ENCODE assay signal across 7 cellular contexts in the genomic region with DNA sequence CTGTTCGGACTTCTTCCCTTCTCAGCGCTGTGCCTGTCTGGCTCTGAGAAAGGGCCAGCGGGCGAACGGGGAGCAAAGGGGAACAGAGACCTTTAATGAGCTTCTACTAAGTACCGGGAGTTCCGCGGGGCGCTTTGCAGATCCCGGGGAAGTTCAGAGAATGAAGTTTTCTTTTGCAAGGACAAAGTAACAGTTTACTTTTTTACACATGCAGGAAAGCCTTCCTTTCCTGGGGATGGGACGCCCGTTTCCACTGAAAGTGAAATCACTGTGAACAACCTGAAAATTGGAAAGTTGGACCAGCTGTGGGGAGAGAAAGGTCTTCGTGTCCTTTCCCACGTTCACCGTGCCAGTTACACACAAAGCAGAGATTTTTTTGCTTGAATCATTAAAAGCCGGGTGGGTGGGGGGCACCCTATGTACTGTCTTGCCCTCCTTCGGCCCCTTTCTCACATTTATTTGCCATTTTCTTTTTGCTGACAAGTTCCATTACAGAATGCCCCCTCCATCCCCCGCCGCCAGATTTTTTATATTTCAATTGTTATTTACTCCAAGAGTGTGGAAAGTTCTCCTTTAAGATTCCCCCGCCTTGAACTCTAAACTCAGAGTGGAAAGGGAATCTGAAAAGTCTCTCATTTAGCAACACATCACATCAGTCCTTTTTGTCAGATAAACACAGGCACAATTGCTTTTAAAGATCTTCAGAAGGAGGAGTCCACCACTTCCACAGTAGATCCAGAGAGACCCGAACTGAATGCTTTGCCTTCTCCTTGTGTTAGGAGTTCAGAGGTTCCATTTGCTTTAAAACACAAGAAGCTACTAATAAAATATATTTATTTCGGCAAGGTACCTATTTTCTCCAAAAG. TPM values are rescaled to one million over a fixed set of nuclear protein-coding genes. Genes with fewer than 3 reads are reported as not detected.
DNase-seq lines count a peak whose midpoint lies in the region; ATAC-seq, FAIRE-seq and TF ChIP-seq lines count a peak whose summit lies in the region.

No MANE protein-coding gene starts in this region.

- no peaks in the 10 kb centered on the region for H3K9me3 ChIP-seq in keratinocyte (ENCODE audit: control insufficient read depth, low read depth, low read length)
- no peaks in the 10 kb centered on the region for H3K9me3 ChIP-seq in mucosa of descending colon

- TF ChIP-seq CTCF in keratinocyte (optimal IDR thresholded peaks at IDR 0.05 in 1 of 3, IDR thresholded peaks at IDR 0.05 in 1 of 3, conservative IDR thresholded peaks at IDR 0.05 in 1 of 3; ENCODE audit: extremely low read depth in 1 of 3, insufficient read depth in 2 of 3, low read length in 3 of 3) (no peak), mucosa of descending colon (IDR thresholded peaks at IDR 0.05) (no peak)

- peak overlapping the region; percentile 88 for H3K9ac ChIP-seq in keratinocyte (ENCODE audit: control insufficient read depth, extremely low read depth, insufficient read depth, low read length)

- dilution Hi-C loops in keratinocyte (cut with MboI; ENCODE audit: extremely low pct_ligation_motif_present, low sequenced_read_pairs) = no loop called here

- H3K4me1 ChIP-seq in keratinocyte (ENCODE audit: control insufficient read depth, extremely low read depth, insufficient read depth, low read length) (peaks cover 32% of the 10 kb centered on the region), mucosa of descending colon (ENCODE audit: low read depth) (peaks cover 8% of the 10 kb centered on the region)

- H3K27me3 ChIP-seq in keratinocyte (ENCODE audit: control insufficient read depth, extremely low read depth, insufficient read depth, low read length) = peaks cover 9% of the 10 kb centered on the region

- intact Hi-C loops in mucosa of descending colon (cut with DNase I, micrococcal nuclease) = no loop called here

- peak; percentile 43 for DNase-seq in astrocyte of the hippocampus (ENCODE audit: low read depth, low spot score)
- no peak for DNase-seq in keratinocyte (ENCODE audit: low read depth, low spot score)
- peak in 4 of 49 donors; percentile 1 to 18 (median 12) for DNase-seq in substantia nigra (lab: John Stamatoyannopoulos, UW)
- DNase-seq in mucosa of descending colon = no peak
- DNase-seq in NCI-H526 treated with DMSO at 0.1 percent for 48 hours (lab: John Stamatoyannopoulos, UW) = no peak

- no peaks in the 10 kb centered on the region for H4K20me1 ChIP-seq in keratinocyte (ENCODE audit: control insufficient read depth, extremely low read depth, insufficient read depth, low read length)

- no peaks in the 10 kb centered on the region for H3K9me1 ChIP-seq in keratinocyte (ENCODE audit: control insufficient read depth, extremely low read depth, insufficient read depth, low read length)

- peak overlapping the region; percentile 95 for H3K4me2 ChIP-seq in keratinocyte (ENCODE audit: control insufficient read depth, extremely low read depth, insufficient read depth, low read depth, low read length)

- ATAC-seq in GM19023 (IDR thresholded peaks at IDR 0.05; ENCODE audit: unreplicated experiment) (peak; percentile 28), HG03439 (IDR thresholded peaks at IDR 0.05; ENCODE audit: unreplicated experiment) (peak; percentile 20), mucosa of descending colon (no peak)

- H3K27ac ChIP-seq in keratinocyte (ENCODE audit: control insufficient read depth, insufficient read depth, low read length) (peak overlapping the region; percentile 61), substantia nigra (ENCODE audit: low read depth, low read length, poor library complexity, severe bottlenecking) (peak overlapping the region; percentile 56)

- FAIRE-seq in keratinocyte (lab: Jason Lieb, UNC) = no peak

- H3K4me3 ChIP-seq in keratinocyte (ENCODE audit: control insufficient read depth in 2 of 3, extremely low read depth in 1 of 3, insufficient read depth in 2 of 3, low read depth in 1 of 3, low read length in 3 of 3) (peak overlapping the region; percentile 61 to 83 (median 80)), mucosa of descending colon (no peak overlapping the region)

- peaks cover 4% of the 10 kb centered on the region for H3K79me2 ChIP-seq in keratinocyte (ENCODE audit: control insufficient read depth, insufficient read depth, low read length)

- peak overlapping the region; percentile 79 for H2AFZ ChIP-seq in keratinocyte (ENCODE audit: control insufficient read depth, low read length)

- H3K36me3 ChIP-seq in keratinocyte (ENCODE audit: control insufficient read depth in 2 of 2, extremely low read depth in 1 of 2, insufficient read depth in 2 of 2, low read length in 2 of 2) (peaks cover 0 to 3% of the 10 kb centered on the region in 2 experiments), mucosa of descending colon (ENCODE audit: low read depth) (no peaks in the 10 kb centered on the region)

RNA-seq across cellular contexts. Expression of a gene that starts 1.1 kb away (rescaled TPM):
- polyA plus RNA-seq in keratinocyte = 1,649 to 4,168 TPM (median 2,964 TPM) in 3 replicates
- polyA plus RNA-seq in keratinocyte (2011; ENCODE audit: low read depth) = 122 TPM
- 812 and 843 TPM in 2 replicates for polyA plus RNA-seq in keratinocyte (2011; cell fraction: cytosol; rRNA removed)
- 8,405 and 11,754 TPM in 2 replicates for polyA plus RNA-seq in keratinocyte (2011; cell fraction: nucleus; rRNA removed)
- 121 and 3,790 TPM in 2 replicates for polyA plus RNA-seq in keratinocyte (2012; ENCODE audit: low replicate concordance)
- polyA minus RNA-seq in keratinocyte = 3,926 to 7,724 TPM (median 4,827 TPM) in 3 replicates
- polyA minus RNA-seq in keratinocyte (2011; cell fraction: cytosol; rRNA and poly(A)+ RNA removed) = 2,478 TPM
- 5,843 and 14,065 TPM in 2 replicates for polyA minus RNA-seq in keratinocyte (2011; cell fraction: nucleus; rRNA and poly(A)+ RNA removed)
- total RNA-seq in mucosa of descending colon = 1,000 to 10,000 TPM in 1 of 3 donors, 100 to 1,000 TPM in 1, 10 to 100 TPM in 1; 30.3 to 1,060 (median 208) TPM
